10 cellular contexts compared by ENCODE assay signal in the genomic region with DNA sequence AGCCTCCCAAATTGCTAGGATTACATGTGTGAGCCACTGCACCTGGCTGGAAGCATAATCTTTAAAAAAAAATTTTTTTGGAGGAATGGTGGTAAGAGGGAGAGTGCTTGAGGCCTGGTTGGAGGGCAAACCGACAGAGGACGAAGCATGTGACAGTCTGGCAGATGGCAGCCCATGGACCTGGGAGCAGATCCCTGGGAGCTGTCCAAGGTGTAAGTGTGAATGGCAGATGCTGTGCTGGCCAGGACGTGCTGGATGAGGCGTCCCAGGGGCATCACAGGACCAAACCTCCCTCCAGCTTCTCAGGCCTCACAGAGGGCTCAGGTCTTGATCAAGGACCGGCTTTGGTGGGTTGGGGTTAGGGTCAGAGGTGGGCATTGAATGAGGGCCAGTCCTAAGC.
A peak's percentile ranks its signal among the peaks of the same experiment; 100 is the strongest.
DNase-seq lines count a peak whose midpoint lies in the region; TF ChIP-seq lines count a peak whose summit lies in the region.
"Had no signal": no experiment of that assay in that cellular context is flagged by ENCODE, and none has a peak within 500 bp of the region (broad histone marks: within the 10 kb centered on the region; RNA-seq: fewer than 3 reads in every experiment).

No MANE protein-coding gene starts in this region.

- no peak overlapping the region for H2BK15ac ChIP-seq in mesendoderm (replicated peaks; ENCODE audit: low read depth)

- WGBS in mesendoderm (ENCODE audit: extremely low coverage, insufficient coverage, low lambda C conversion rate): no CpG with 5 or more reads among the region's 5 CpGs
- 76 to 86% (median 83%) methylated on average over 5 of the region's 5 CpGs for WGBS in ovary, 3 donors

- no peaks in the 10 kb centered on the region for H3K79me1 ChIP-seq in mesendoderm (ENCODE audit: low read length)

- no peak overlapping the region for H4K5ac ChIP-seq in mesendoderm (ENCODE audit: low read length)

- POLR2A ChIA-PET in A673 (lab: Charles Lee; ENCODE audit: low non-redundant PET): no interaction called here

- BruUV-seq in A673 (replicated peaks; lab: Mats Ljungman, UMichigan): no TSS peak

- no peak overlapping the region for H3K4ac ChIP-seq in mesendoderm (ENCODE audit: low read depth, low read length)

- no peak overlapping the region for H3K9ac ChIP-seq in mesendoderm (ENCODE audit: low read length)

- no peak overlapping the region for H3K23ac ChIP-seq in mesendoderm (ENCODE audit: low read length)

- TF ChIP-seq CTCF in ovary (IDR thresholded peaks at IDR 0.05): no peak
- no peak for TF ChIP-seq CTCF in A673 (conservative IDR thresholded peaks at IDR 0.05; ENCODE audit: low read depth, low read length)
- no peak for TF ChIP-seq CTCF in uterus (IDR thresholded peaks at IDR 0.05)

- no peak overlapping the region for H2AK5ac ChIP-seq in mesendoderm (ENCODE audit: low read length)

- peak; percentile 46 for DNase-seq in EH (ENCODE audit: low read depth)
- DNase-seq in NCI-H524 treated with DMSO at 0.1 percent for 48 hours (lab: John Stamatoyannopoulos, UW): peak; percentile 79
- peak; percentile 77 for DNase-seq in cerebellum (ENCODE audit: low spot score)
- DNase-seq in mesendoderm: peak; percentile 59
- no peak for DNase-seq in ovary
- no peak for DNase-seq in A673 (ENCODE audit: low spot score)
- no peak for DNase-seq in uterus
- DNase-seq: activated T-cell treated with anti-CD3 and anti-CD28 coated beads for 4 hours; effector memory CD4-positive, alpha-beta T cell; stimulated activated naive B cell treated with anti-CD40 and anti-IgM and Interleukin-4, amounts not matched to agents 10 μg/mL and 1 μg/mL and 100 μg/mL, for 72 hours had no signal

- H3K27me3 ChIP-seq in mesendoderm (ENCODE audit: insufficient read depth, low read length, poor library complexity): no peaks in the 10 kb centered on the region
- no peaks in the 10 kb centered on the region for H3K27me3 ChIP-seq in ovary
- no peaks in the 10 kb centered on the region for H3K27me3 ChIP-seq in A673 (replicated peaks; ENCODE audit: insufficient read depth, low read depth, low read length, poor library complexity)
- no peaks in the 10 kb centered on the region for H3K27me3 ChIP-seq in uterus

- H3K79me2 ChIP-seq in mesendoderm (ENCODE audit: control insufficient read depth, insufficient read depth, low read length): no peaks in the 10 kb centered on the region

- TF ChIP-seq EP300 in ovary (IDR thresholded peaks at IDR 0.05): no peak

- H2BK120ac ChIP-seq in mesendoderm (ENCODE audit: low read depth, low read length): no peak overlapping the region

- H3K56ac ChIP-seq in mesendoderm (ENCODE audit: low read length): no peak overlapping the region

- no peak overlapping the region for H3K4me3 ChIP-seq in mesendoderm (ENCODE audit: low read length)
- H3K4me3 ChIP-seq in ovary: no peak overlapping the region
- no peak overlapping the region for H3K4me3 ChIP-seq in A673 (ENCODE audit: low read depth, low read length, poor library complexity, severe bottlenecking)
- no peak overlapping the region for H3K4me3 ChIP-seq in uterus

- intact Hi-C loops in ovary (cut with DNase I) (no loop called here), A673 (cut with micrococcal nuclease; ENCODE audit: unreplicated experiment) (no loop called here), uterus (cut with DNase I; ENCODE audit: low total_unique reads) (no loop called here)

- no peak overlapping the region for H2BK5ac ChIP-seq in mesendoderm (ENCODE audit: low read length)

- TF ChIP-seq POLR2A in ovary (IDR thresholded peaks at IDR 0.05) (no peak), uterus (IDR thresholded peaks at IDR 0.05) (no peak)

- H3K18ac ChIP-seq in mesendoderm (ENCODE audit: low read length): no peak overlapping the region

- H3K9me3 ChIP-seq in ovary: no peaks in the 10 kb centered on the region
- no peaks in the 10 kb centered on the region for H3K9me3 ChIP-seq in A673 (ENCODE audit: low read depth, low read length, poor library complexity, severe bottlenecking)
- peaks cover 0 to 11% of the 10 kb centered on the region in 2 donors for H3K9me3 ChIP-seq in uterus

- H3K4me1 ChIP-seq in mesendoderm (ENCODE audit: control insufficient read depth, low read depth, low read length): peaks cover 2% of the 10 kb centered on the region
- H3K4me1 ChIP-seq in ovary (ENCODE audit: insufficient read depth): peaks cover 9% of the 10 kb centered on the region
- peaks cover 8% of the 10 kb centered on the region for H3K4me1 ChIP-seq in A673 (ENCODE audit: insufficient read depth, low read length, poor library complexity, severe bottlenecking)
- no peaks in the 10 kb centered on the region for H3K4me1 ChIP-seq in uterus

- no peak overlapping the region for H4K8ac ChIP-seq in mesendoderm (ENCODE audit: low read depth, low read length)

- no peak overlapping the region for H3K27ac ChIP-seq in mesendoderm (ENCODE audit: low read depth, low read length)
- no peak overlapping the region for H3K27ac ChIP-seq in ovary
- H3K27ac ChIP-seq in A673 (ENCODE audit: low read depth, low read length, poor library complexity, severe bottlenecking): no peak overlapping the region
- peak overlapping the region in 1 of 2 donors; percentile 59 for H3K27ac ChIP-seq in uterus

- H3K36me3 ChIP-seq in mesendoderm (ENCODE audit: control insufficient read depth, insufficient read depth, low read length): no peaks in the 10 kb centered on the region
- H3K36me3 ChIP-seq in ovary: no peaks in the 10 kb centered on the region
- H3K36me3 ChIP-seq in A673 (ENCODE audit: insufficient read depth, low read length, poor library complexity, severe bottlenecking): no peaks in the 10 kb centered on the region
- H3K36me3 ChIP-seq in uterus: no peaks in the 10 kb centered on the region

- no peak overlapping the region for H3K4me2 ChIP-seq in mesendoderm (ENCODE audit: low read length)

- CTCF ChIA-PET in A673 (lab: Charles Lee): no interaction called here

Comparison
In these comparisons a context has a peak if more than half of its experiments do, and no peak if none do; other contexts are left out.
1. DNase-seq: peak in EH (single experiment), NCI-H524 treated with DMSO at 0.1 percent for 48 hours (single experiment), cerebellum (single experiment) and mesendoderm (single experiment); none in ovary (0 of 5), A673 (single experiment) and uterus (0 of 2).